Comparison of ENCODE assay signal across 9 cellular contexts in the genomic region with DNA sequence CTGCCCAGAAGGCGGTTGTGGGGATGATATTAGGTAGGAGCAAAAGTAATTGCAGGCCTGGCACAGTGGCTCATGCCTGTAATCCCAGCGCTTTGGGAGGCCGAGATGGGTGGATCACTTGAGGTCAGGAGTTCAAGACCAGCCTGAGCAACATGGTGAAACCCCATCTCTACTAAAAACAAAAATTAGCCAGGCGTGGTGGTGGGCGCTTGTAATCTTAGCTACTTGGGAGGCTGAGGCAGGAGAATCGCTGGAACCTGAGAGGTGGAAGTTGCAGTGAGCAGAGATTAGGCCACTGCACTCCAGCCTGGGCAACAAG. TPM values are rescaled to one million over a fixed set of nuclear protein-coding genes. Genes with fewer than 3 reads are reported as not detected.
DNase-seq lines count a peak whose midpoint lies in the region; TF ChIP-seq lines count a peak whose summit lies in the region.
"Not testable (repeated sequence)": the region's sequence is repeated elsewhere in the genome, so short reads cannot be mapped to it uniquely, and the experiment has no call there.
"Had no signal": no experiment of that assay in that cellular context is flagged by ENCODE, and none has a peak within 500 bp of the region (broad histone marks: within the 10 kb centered on the region; RNA-seq: fewer than 3 reads in every experiment).

No MANE protein-coding gene starts in this region.

- intact Hi-C loops in dorsolateral prefrontal cortex (cut with DNase I) = not testable (repeated sequence)

- peaks cover 30% of the 10 kb centered on the region for H3K36me3 Mint-ChIP-seq in T-helper 1 cell treated with Interleukin-12 subunit alpha and Interleukin-12 subunit beta and Interleukin-4 antibody, amounts not matched to agents 30 μg/mL and 1 μg/mL, for 36 hours (ENCODE audit: low read depth)
- H3K36me3 Mint-ChIP-seq in activated naive CD4-positive, alpha-beta T cell treated with anti-CD3 and anti-CD28 coated beads, Interleukin-2, amount 50 U/mL, for 24 hours = not testable (repeated sequence)
- peaks cover 7 to 16% (median 10%) of the 10 kb centered on the region in 3 donors for H3K36me3 Mint-ChIP-seq in immature natural killer cell

- DNase-seq in HFF-Myc (ENCODE audit: extremely low read depth, low read depth); dorsolateral prefrontal cortex; immature natural killer cell: not testable (repeated sequence)

- peak overlapping the region in 1 of 5 donors; percentile 88 for H3K9ac ChIP-seq in subcutaneous abdominal adipose tissue (ENCODE audit: low read length in 5 of 5)

- TF ChIP-seq CTCF in HFF-Myc (IDR thresholded peaks at IDR 0.05; ENCODE audit: low read depth, low read length, missing control alignments); dorsolateral prefrontal cortex (IDR thresholded peaks at IDR 0.05 in 54 of 56, conservative IDR thresholded peaks at IDR 0.05 in 2 of 56; ENCODE audit: low read depth in 1 of 56, partially characterized antibody in 56 of 56); neutrophil (IDR thresholded peaks at IDR 0.05): not testable (repeated sequence)

- H3K4me1 ChIP-seq in ACC112 (ENCODE audit: control insufficient read depth, insufficient read depth, low read length, unreplicated experiment) (peaks cover 25% of the 10 kb centered on the region), neutrophil (ENCODE audit: control insufficient read depth in 1 of 2, insufficient read depth in 1 of 2, low read depth in 1 of 2, low read length in 1 of 2) (peaks cover 26 to 27% of the 10 kb centered on the region in 2 experiments), subcutaneous abdominal adipose tissue (ENCODE audit: control insufficient read depth in 5 of 5, insufficient read depth in 5 of 5, low read length in 5 of 5) (peaks cover 8 to 46% (median 25%) of the 10 kb centered on the region in 5 donors)

- peak overlapping the region; percentile 90 for H3K4me3 Mint-ChIP-seq in T-helper 1 cell treated with Interleukin-12 subunit alpha and Interleukin-12 subunit beta and Interleukin-4 antibody, amounts not matched to agents 30 μg/mL and 1 μg/mL, for 36 hours
- peak overlapping the region; percentile 91 for H3K4me3 Mint-ChIP-seq in activated naive CD4-positive, alpha-beta T cell treated with anti-CD3 and anti-CD28 coated beads, Interleukin-2, amount 50 U/mL, for 24 hours
- H3K4me3 Mint-ChIP-seq in immature natural killer cell = peak overlapping the region; percentile 86 to 95 (median 90)

- H3K79me2 ChIP-seq in ACC112 (ENCODE audit: control insufficient read depth, insufficient read depth, low read length, unreplicated experiment) = peaks cover 17% of the 10 kb centered on the region

- H3K4me3 ChIP-seq in ACC112 (ENCODE audit: low read depth, low read length) = peak overlapping the region; percentile 79; the same call in 1 of the 2 replicates
- H3K4me3 ChIP-seq in HFF-Myc (replicated peaks; ENCODE audit: low read depth, low read length) = peak overlapping the region; percentile 69
- peak overlapping the region in 12 of 59 donors; percentile 38 to 61 (median 49) for H3K4me3 ChIP-seq in dorsolateral prefrontal cortex
- H3K4me3 ChIP-seq in neutrophil (ENCODE audit: low read depth in 1 of 2, low read length in 1 of 2) = not testable (repeated sequence)
- peak overlapping the region in 3 of 5 donors; percentile 71 to 75 (median 73) for H3K4me3 ChIP-seq in subcutaneous abdominal adipose tissue (ENCODE audit: low read depth in 1 of 5, low read length in 5 of 5)

- not testable (repeated sequence) for H3K27me3 Mint-ChIP-seq in T-helper 1 cell treated with Interleukin-12 subunit alpha and Interleukin-12 subunit beta and Interleukin-4 antibody, amounts not matched to agents 30 μg/mL and 1 μg/mL, for 36 hours (ENCODE audit: low read depth); activated naive CD4-positive, alpha-beta T cell treated with anti-CD3 and anti-CD28 coated beads, Interleukin-2, amount 50 U/mL, for 24 hours
- peaks cover 5 to 11% (median 9%) of the 10 kb centered on the region in 3 donors for H3K27me3 Mint-ChIP-seq in immature natural killer cell (ENCODE audit: low read depth in 3 of 3)

- not testable (repeated sequence) for H3K9me3 ChIP-seq in neutrophil; subcutaneous abdominal adipose tissue (ENCODE audit: control insufficient read depth in 5 of 5, low read length in 5 of 5)

- not testable (repeated sequence) for H3K27me3 ChIP-seq in ACC112 (ENCODE audit: insufficient read depth, low read length); dorsolateral prefrontal cortex; neutrophil; subcutaneous abdominal adipose tissue (ENCODE audit: control insufficient read depth in 5 of 5, insufficient read depth in 4 of 5, low read length in 5 of 5)

- H3K4me1 Mint-ChIP-seq in T-helper 1 cell treated with Interleukin-12 subunit alpha and Interleukin-12 subunit beta and Interleukin-4 antibody, amounts not matched to agents 30 μg/mL and 1 μg/mL, for 36 hours (ENCODE audit: low read depth) = peaks cover 36% of the 10 kb centered on the region
- peaks cover 40% of the 10 kb centered on the region for H3K4me1 Mint-ChIP-seq in activated naive CD4-positive, alpha-beta T cell treated with anti-CD3 and anti-CD28 coated beads, Interleukin-2, amount 50 U/mL, for 24 hours
- peaks cover 42 to 44% of the 10 kb centered on the region in 2 donors for H3K4me1 Mint-ChIP-seq in immature natural killer cell

- H3K9me3 Mint-ChIP-seq in T-helper 1 cell treated with Interleukin-12 subunit alpha and Interleukin-12 subunit beta and Interleukin-4 antibody, amounts not matched to agents 30 μg/mL and 1 μg/mL, for 36 hours; activated naive CD4-positive, alpha-beta T cell treated with anti-CD3 and anti-CD28 coated beads, Interleukin-2, amount 50 U/mL, for 24 hours; immature natural killer cell: not testable (repeated sequence)

- H2AFZ ChIP-seq in ACC112 (ENCODE audit: low read length, unreplicated experiment) = not testable (repeated sequence)

- not testable (repeated sequence) for H3K36me3 ChIP-seq in ACC112 (ENCODE audit: insufficient read depth, low read length); neutrophil
- peaks cover 0 to 15% (median 8%) of the 10 kb centered on the region in 5 donors for H3K36me3 ChIP-seq in subcutaneous abdominal adipose tissue (ENCODE audit: control insufficient read depth in 5 of 5, insufficient read depth in 5 of 5, low read length in 5 of 5)

- peak overlapping the region; percentile 97 for H3K27ac ChIP-seq in ACC112 (ENCODE audit: low read depth, low read length)
- peak overlapping the region in 43 of 59 donors; percentile 5 to 87 (median 75) for H3K27ac ChIP-seq in dorsolateral prefrontal cortex
- peak overlapping the region; percentile 74 for H3K27ac ChIP-seq in neutrophil
- peak overlapping the region; percentile 91 for H3K27ac ChIP-seq in subcutaneous abdominal adipose tissue (ENCODE audit: low read depth, low read length)

- peak overlapping the region; percentile 94 for H3K27ac Mint-ChIP-seq in T-helper 1 cell treated with Interleukin-12 subunit alpha and Interleukin-12 subunit beta and Interleukin-4 antibody, amounts not matched to agents 30 μg/mL and 1 μg/mL, for 36 hours
- peak overlapping the region; percentile 99 for H3K27ac Mint-ChIP-seq in activated naive CD4-positive, alpha-beta T cell treated with anti-CD3 and anti-CD28 coated beads, Interleukin-2, amount 50 U/mL, for 24 hours
- peak overlapping the region; percentile 87 to 98 (median 92) for H3K27ac Mint-ChIP-seq in immature natural killer cell

RNA-seq across cellular contexts. Expression of a gene that starts 0.3 kb away (rescaled TPM):
- 10 to 100 TPM in 68 of 120 experiments, 1 to 10 TPM in 52; 3.2 to 24.7 (median 10.5) TPM for total RNA-seq in dorsolateral prefrontal cortex
- polyA plus RNA-seq in immature natural killer cell = 100 to 1,000 TPM in 2 of 3 donors, 10 to 100 TPM in 1; 67.8 to 150 (median 142) TPM

RNA-seq across cellular contexts. Expression of a gene that starts 12.0 kb away (rescaled TPM):
- not detected for total RNA-seq in dorsolateral prefrontal cortex
- polyA plus RNA-seq in immature natural killer cell = not detected
- total RNA-seq: left cardiac atrium had no signal

RNA-seq across cellular contexts. Expression of a gene that starts 20.3 kb away (rescaled TPM):
- 10 to 100 TPM in 2 of 120 experiments, 1 to 10 TPM in 105, under 1 TPM in 4, not detected in 9; 0.47 to 14.0 (median 3.3) TPM for total RNA-seq in dorsolateral prefrontal cortex
- polyA plus RNA-seq in immature natural killer cell = under 1 TPM in 1 of 3 donors, not detected in 2; 0.73 TPM

RNA-seq across cellular contexts. Expression of a gene that starts 43.5 kb away (rescaled TPM):
- 10 to 100 TPM; 26.6 to 69.5 (median 49.7) TPM for total RNA-seq in dorsolateral prefrontal cortex
- polyA plus RNA-seq in immature natural killer cell = 1 to 10 TPM in 2 of 3 donors, not detected in 1; 3.7 to 4.3 TPM
